ENCODE assay signal across 7 cellular contexts in genomic region chr10:23040002-23040401, GRCh38.
"Had no signal": no experiment of that assay in that cellular context is flagged by ENCODE, and none has a peak within 500 bp of the region (broad histone marks: within the 10 kb centered on the region; RNA-seq: fewer than 3 reads in every experiment).

No MANE protein-coding gene starts in this region.

- DNase-seq: IMR-90, KBM-7, KG1 had no signal

- H3K9ac ChIP-seq: KMS-11 had no signal

- H3K27ac ChIP-seq: HL-60, KMS-11 had no signal

- H3K4me2 ChIP-seq: KMS-11 had no signal

- FAIRE-seq: HepG2, HTR-8/SVneo had no signal

- ATAC-seq: HepG2 had no signal
